8 cellular contexts compared by ENCODE assay signal in the genomic region with DNA sequence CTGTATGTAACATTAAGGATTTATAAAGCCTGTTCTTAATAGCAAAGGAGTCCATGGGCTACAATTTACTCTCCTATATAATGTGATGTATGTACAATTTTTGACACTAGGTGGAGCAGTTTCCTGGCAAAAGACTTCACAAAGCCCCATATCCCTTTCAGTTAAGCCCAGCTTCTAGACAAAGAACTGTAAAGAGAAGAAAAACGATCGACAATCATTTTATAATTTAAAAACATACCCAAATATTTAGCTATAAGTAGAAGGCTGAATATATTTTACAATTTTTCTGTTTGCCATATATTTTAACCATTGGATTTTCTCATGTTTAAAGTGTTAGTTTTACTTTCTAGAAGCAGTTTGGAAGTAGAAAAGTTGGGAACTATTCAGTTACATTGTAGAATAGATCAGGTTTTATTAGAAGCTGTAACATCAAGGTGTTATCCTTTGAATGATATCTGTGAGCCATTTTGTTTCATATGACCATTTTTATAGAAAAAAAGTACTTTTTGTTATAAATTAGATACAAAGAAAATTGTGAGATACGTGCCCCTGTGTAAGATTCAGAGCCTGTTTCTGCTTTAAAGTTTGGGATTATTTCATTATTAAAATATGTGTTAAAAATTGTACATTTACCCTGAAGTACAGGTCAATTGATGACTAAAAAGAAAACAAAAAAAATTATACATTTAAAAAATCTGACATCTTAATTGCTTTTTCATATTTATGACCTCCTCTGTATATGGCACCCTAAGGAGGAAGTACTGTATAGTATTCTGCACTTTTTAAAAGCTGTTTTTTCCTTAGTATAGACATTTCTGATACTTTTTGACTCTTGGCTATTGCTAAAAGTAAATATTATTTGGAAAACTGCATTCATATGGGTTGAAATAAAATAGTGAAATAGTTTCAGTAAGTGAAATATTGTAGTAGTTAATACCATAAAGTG. TPM values are rescaled to one million over a fixed set of nuclear protein-coding genes. Genes with fewer than 3 reads are reported as not detected.
DNase-seq lines count a peak whose midpoint lies in the region; ATAC-seq and TF ChIP-seq lines count a peak whose summit lies in the region.

No MANE protein-coding gene starts in this region.

- H3K9me3 Mint-ChIP-seq in CD8-positive, alpha-beta memory T cell, result no peaks in the 10 kb centered on the region
- H3K9me3 Mint-ChIP-seq in chondrocyte (ENCODE audit: low read depth), result no peaks in the 10 kb centered on the region
- H3K9me3 Mint-ChIP-seq in stimulated activated naive CD8-positive, alpha-beta T cell treated with anti-CD3 and anti-CD28 coated beads, Interleukin-15, amount 100 ng/mL, for 72 hours, result peaks cover 0 to under 1% of the 10 kb centered on the region in 2 donors

- CTCF ChIA-PET in CD8-positive, alpha-beta memory T cell (lab: Charles Lee), result interaction anchor here (0.6 to 4.9 kb wide), 25 partner anchors 9 to 287 kb away, joined by 3 to 64 read pairs (median 4); no protein-coding TSS in a partner anchor
- CTCF ChIA-PET in RWPE1 (lab: Yijun Ruan, JAX), result interaction anchor here (0.6 to 1.8 kb wide), 9 partner anchors 10 to 1562 kb away, joined by 3 to 6 read pairs (median 3); a partner anchor contains a TSS

- ATAC-seq in GM19455 (IDR thresholded peaks at IDR 0.05; ENCODE audit: unreplicated experiment), result peak; percentile 55
- peak; percentile 85 for ATAC-seq in left lobe of liver
- peak; percentile 78 for ATAC-seq in stimulated activated naive CD8-positive, alpha-beta T cell treated with anti-CD3 and anti-CD28 coated beads, Interleukin-15, amount 100 ng/mL, for 72 hours

- H3K36me3 ChIP-seq in CD8-positive, alpha-beta memory T cell (ENCODE audit: insufficient read depth, low read length), result no peaks in the 10 kb centered on the region

- peaks cover 16 to 29% (median 26%) of the 10 kb centered on the region in 3 donors for H3K4me1 Mint-ChIP-seq in CD8-positive, alpha-beta memory T cell
- peaks cover 69% of the 10 kb centered on the region for H3K4me1 Mint-ChIP-seq in chondrocyte (ENCODE audit: low read depth)
- peaks cover 65% of the 10 kb centered on the region for H3K4me1 Mint-ChIP-seq in stimulated activated naive CD8-positive, alpha-beta T cell treated with anti-CD3 and anti-CD28 coated beads, Interleukin-15, amount 100 ng/mL, for 72 hours

- no peaks in the 10 kb centered on the region for H3K27me3 Mint-ChIP-seq in CD8-positive, alpha-beta memory T cell
- no peaks in the 10 kb centered on the region for H3K27me3 Mint-ChIP-seq in chondrocyte (ENCODE audit: low read depth)
- no peaks in the 10 kb centered on the region for H3K27me3 Mint-ChIP-seq in stimulated activated naive CD8-positive, alpha-beta T cell treated with anti-CD3 and anti-CD28 coated beads, Interleukin-15, amount 100 ng/mL, for 72 hours

- no peak overlapping the region for H3K4me3 ChIP-seq in CD8-positive, alpha-beta memory T cell (ENCODE audit: low read length)
- H3K4me3 ChIP-seq in NB4 (ENCODE audit: low read depth, low read length), result no peak overlapping the region

- H3K9me3 ChIP-seq in CD8-positive, alpha-beta memory T cell (ENCODE audit: low read length), result no peaks in the 10 kb centered on the region

- peak; percentile 53 for TF ChIP-seq CTCF in NB4 (IDR thresholded peaks at IDR 0.05; ENCODE audit: low read depth, low read length)
- TF ChIP-seq CTCF in RWPE1 (conservative IDR thresholded peaks at IDR 0.05; ENCODE audit: low read depth), result peak; percentile 76
- peak; percentile 92 for TF ChIP-seq CTCF in chondrocyte (IDR thresholded peaks at IDR 0.05)

- H3K27ac Mint-ChIP-seq in CD8-positive, alpha-beta memory T cell, result peak overlapping the region in 5 of 8 donors; percentile 0 to 85 (median 55)
- peak overlapping the region; percentile 89 for H3K27ac Mint-ChIP-seq in chondrocyte (ENCODE audit: unreplicated experiment)
- H3K27ac Mint-ChIP-seq in stimulated activated naive CD8-positive, alpha-beta T cell treated with anti-CD3 and anti-CD28 coated beads, Interleukin-15, amount 100 ng/mL, for 72 hours, result peak overlapping the region; percentile 95 to 99

- H3K27ac ChIP-seq in CD8-positive, alpha-beta memory T cell (ENCODE audit: low read depth, low read length), result peak overlapping the region; percentile 48
- no peak overlapping the region for H3K27ac ChIP-seq in RWPE1

- H3K4me3 Mint-ChIP-seq in CD8-positive, alpha-beta memory T cell, result peak overlapping the region; percentile 0 to 70 (median 40)
- H3K4me3 Mint-ChIP-seq in chondrocyte (ENCODE audit: unreplicated experiment), result peak overlapping the region; percentile 43
- peak overlapping the region; percentile 67 to 78 for H3K4me3 Mint-ChIP-seq in stimulated activated naive CD8-positive, alpha-beta T cell treated with anti-CD3 and anti-CD28 coated beads, Interleukin-15, amount 100 ng/mL, for 72 hours

- TF ChIP-seq POLR2A in NB4 (IDR thresholded peaks at IDR 0.05; ENCODE audit: extremely low read depth, insufficient read length), result no peak

- POLR2A ChIA-PET in CD8-positive, alpha-beta memory T cell (lab: Charles Lee), result interaction anchor here (0.9 to 1.5 kb wide), 2 partner anchors 85 to 139 kb away, joined by 3 to 8 read pairs; a partner anchor contains a TSS
- POLR2A ChIA-PET in RWPE1 (lab: Yijun Ruan, JAX; ENCODE audit: low non-redundant PET), result interaction anchor here (0.6 to 1.2 kb wide), 2 partner anchors 84 to 90 kb away, joined by 4 to 5 read pairs; no protein-coding TSS in a partner anchor

- peaks cover 8% of the 10 kb centered on the region for H3K4me1 ChIP-seq in CD8-positive, alpha-beta memory T cell (ENCODE audit: insufficient read depth, low read length)

- peak in 3 of 5 donors; percentile 5 to 61 (median 61) for DNase-seq in CD8-positive, alpha-beta memory T cell
- DNase-seq in NB4 (ENCODE audit: low read depth), result peak; percentile 85
- peak; percentile 83 for DNase-seq in RWPE1 (ENCODE audit: low spot score)
- DNase-seq in chondrocyte (ENCODE audit: low spot score), result no peak
- DNase-seq in left lobe of liver (ENCODE audit: low spot score), result no peak
- DNase-seq in stimulated activated naive CD8-positive, alpha-beta T cell treated with anti-CD3 and anti-CD28 coated beads, Interleukin-15, amount 100 ng/mL, for 72 hours, result peak in 1 of 2 donors; percentile 27
- no peak for DNase-seq in mesenteric fat pad (ENCODE audit: low spot score)

- no peaks in the 10 kb centered on the region for H3K27me3 ChIP-seq in CD8-positive, alpha-beta memory T cell (ENCODE audit: insufficient read depth, low read length, poor library complexity, severe bottlenecking)

- H3K36me3 Mint-ChIP-seq in CD8-positive, alpha-beta memory T cell, result peaks cover 0 to 18% (median 9%) of the 10 kb centered on the region in 3 donors
- peaks cover 1% of the 10 kb centered on the region for H3K36me3 Mint-ChIP-seq in chondrocyte (ENCODE audit: low read depth)

RNA-seq across cellular contexts. Expression of a gene that starts 46.3 kb away (rescaled TPM):
- total RNA-seq in CD8-positive, alpha-beta memory T cell, result 100 to 1,000 TPM; 150 to 151 TPM
- polyA plus RNA-seq in CD8-positive, alpha-beta memory T cell, result 57.0 TPM
- total RNA-seq in chondrocyte (295 to 347 TPM (median 324 TPM) in 3 replicates), left lobe of liver (65.0 TPM), mesenteric fat pad (417 TPM)

RNA-seq across cellular contexts. Expression of a gene that starts 46.6 kb away (rescaled TPM):
- 10 to 100 TPM; 38.5 to 43.6 TPM for total RNA-seq in CD8-positive, alpha-beta memory T cell
- 15.9 TPM for polyA plus RNA-seq in CD8-positive, alpha-beta memory T cell
- total RNA-seq in chondrocyte, result 18.0 to 24.1 TPM (median 20.9 TPM) in 3 replicates
- total RNA-seq in left lobe of liver, result 10.3 TPM
- 29.1 TPM for total RNA-seq in mesenteric fat pad

Comparison
In these comparisons a context has a peak if more than half of its experiments do, and no peak if none do; other contexts are left out.
1. DNase-seq: peak in CD8-positive, alpha-beta memory T cell (3 of 5), NB4 (single experiment) and RWPE1 (single experiment); none in chondrocyte (single experiment), left lobe of liver (single experiment) and mesenteric fat pad (single experiment).
2. Peak in every context shown above with its lines, with median percentiles within 50 percentile points of each other: H3K27ac Mint-ChIP-seq, H3K4me3 Mint-ChIP-seq, ATAC-seq and CTCF ChIP-seq.